ENCODE assay signal across 29 cellular contexts in the genomic region with DNA sequence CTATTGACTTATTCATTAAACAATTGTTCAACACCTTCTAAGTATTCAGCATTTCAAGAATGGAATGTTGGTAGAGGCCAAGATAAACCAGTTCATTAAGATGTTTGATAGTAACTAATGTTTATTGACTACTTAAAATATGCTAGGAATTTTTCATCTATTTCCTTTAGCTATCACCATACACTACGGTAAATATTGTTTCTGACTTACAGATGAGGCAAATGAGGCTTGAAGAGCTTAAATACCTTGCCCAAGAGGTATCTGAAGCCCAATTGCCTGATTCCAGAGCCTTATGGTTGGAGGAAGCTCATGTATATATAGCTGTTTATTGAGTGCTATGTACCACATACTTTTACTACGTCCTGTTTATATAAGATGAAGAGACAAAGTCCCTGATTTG.
DNase-seq lines count a peak whose midpoint lies in the region; ATAC-seq and TF ChIP-seq lines count a peak whose summit lies in the region.
"Had no signal": no experiment of that assay in that cellular context is flagged by ENCODE, and none has a peak within 500 bp of the region (broad histone marks: within the 10 kb centered on the region; RNA-seq: fewer than 3 reads in every experiment).

No MANE protein-coding gene starts in this region.

- no TSS peak for BruUV-seq in PC-3 (replicated peaks; lab: Mats Ljungman, UMichigan)

- H4K20me1 ChIP-seq in PC-3 (ENCODE audit: low read length) = no peaks in the 10 kb centered on the region
- H4K20me1 ChIP-seq: BLaER1 treated with 17β-estradiol and CSF1 and Interleukin-3, amounts not matched to agents 10 nM and 100 nM had no signal

- no peak overlapping the region for H2AFZ ChIP-seq in PC-3 (ENCODE audit: low read length)

- no peak overlapping the region for H3K9ac ChIP-seq in PC-3 (ENCODE audit: low read length)
- H3K9ac ChIP-seq: BLaER1 treated with 17β-estradiol and CSF1 and Interleukin-3, amounts not matched to agents 10 nM and 100 nM had no signal

- DNase-seq in EH (ENCODE audit: low read depth) (peak; percentile 45), PC-3 (peak; percentile 19), epithelial cell of esophagus (ENCODE audit: low read depth) (peak; percentile 5), pulmonary artery endothelial cell (ENCODE audit: low read depth, low spot score) (peak; percentile 71), T-cell (no peak), HPDE6-E6E7 (ENCODE audit: extremely low spot score) (no peak), NCI-H1930 (lab: John Stamatoyannopoulos, UW) (no peak)
- DNase-seq: ACHN; activated CD4-positive, alpha-beta T cell treated with anti-CD3 and anti-CD28 coated beads for 4 hours; activated naive CD4-positive, alpha-beta T cell treated with anti-CD3 and anti-CD28 coated beads, Interleukin-2, amount 10 ng/mL, durations not matched to agents 7 days and 5 days; amniotic stem cell; heart left ventricle; left colon; MM.1S; naive thymus-derived CD8-positive, alpha-beta T cell; NCI-H1417; NCI-H2081 treated with DMSO at 0.1 percent for 48 hours; NCI-H446 treated with DMSO at 0.1 percent for 48 hours; NK-92 treated with Interleukin-12 subunit alpha and Interleukin-12 subunit beta, amount 100 ng/mL, for 24 hours; occipital lobe; stimulated activated CD4-positive, alpha-beta T cell treated with anti-CD3 and anti-CD28 coated beads, Interleukin-4, amount 100 ng/mL, for 1 hour; stimulated activated naive B cell treated with anti-CD40 and anti-IgM and Interleukin-4, amounts not matched to agents 10 μg/mL and 1 μg/mL and 100 μg/mL, for 72 hours had no signal

- no peaks in the 10 kb centered on the region for H3K4me1 Mint-ChIP-seq in T-cell
- H3K4me1 Mint-ChIP-seq: activated naive CD4-positive, alpha-beta T cell treated with anti-CD3 and anti-CD28 coated beads, Interleukin-2, amount 10 ng/mL, durations not matched to agents 7 days and 5 days; central memory CD8-positive, alpha-beta T cell; naive thymus-derived CD8-positive, alpha-beta T cell; stimulated activated naive B cell treated with anti-CD40 and anti-IgM and Interleukin-4, amounts not matched to agents 10 μg/mL and 1 μg/mL and 100 μg/mL, for 72 hours had no signal

- CTCF ChIA-PET in PC-3 (lab: Charles Lee) = interaction anchor here (0.6 kb wide), 1 partner anchor 1155 kb away, joined by 3 read pairs; no protein-coding TSS in a partner anchor
- CTCF ChIA-PET in T-cell (lab: Charles Lee) = no interaction called here

- H3K4me2 ChIP-seq in PC-3 (ENCODE audit: low read length) = no peak overlapping the region
- H3K4me2 ChIP-seq: BLaER1 treated with 17β-estradiol and CSF1 and Interleukin-3, amounts not matched to agents 10 nM and 100 nM had no signal

- no peak overlapping the region for H3K4me3 Mint-ChIP-seq in T-cell
- H3K4me3 Mint-ChIP-seq: activated naive CD4-positive, alpha-beta T cell treated with anti-CD3 and anti-CD28 coated beads, Interleukin-2, amount 10 ng/mL, durations not matched to agents 7 days and 5 days; central memory CD8-positive, alpha-beta T cell; naive thymus-derived CD8-positive, alpha-beta T cell; stimulated activated naive B cell treated with anti-CD40 and anti-IgM and Interleukin-4, amounts not matched to agents 10 μg/mL and 1 μg/mL and 100 μg/mL, for 72 hours; T-helper 1 cell treated with Interleukin-12 subunit alpha and Interleukin-12 subunit beta and Interleukin-4 antibody, amounts not matched to agents 30 μg/mL and 1 μg/mL, for 36 hours had no signal

- intact Hi-C loops in PC-3 (cut with micrococcal nuclease) = no loop called here

- no peaks in the 10 kb centered on the region for H3K79me2 ChIP-seq in PC-3 (ENCODE audit: low read length)

- no peaks in the 10 kb centered on the region for H3K27me3 Mint-ChIP-seq in T-cell
- H3K27me3 Mint-ChIP-seq: activated naive CD4-positive, alpha-beta T cell treated with anti-CD3 and anti-CD28 coated beads, Interleukin-2, amount 10 ng/mL, durations not matched to agents 7 days and 5 days; central memory CD8-positive, alpha-beta T cell had no signal

- H3K27ac ChIP-seq in PC-3 (ENCODE audit: low read length) = no peak overlapping the region
- H3K27ac ChIP-seq: BLaER1 treated with 17β-estradiol and CSF1 and Interleukin-3, amounts not matched to agents 10 nM and 100 nM; heart left ventricle; right atrium auricular region; suprapubic skin had no signal

- H3K27ac Mint-ChIP-seq in T-cell = no peak overlapping the region
- H3K27ac Mint-ChIP-seq: activated naive CD4-positive, alpha-beta T cell treated with anti-CD3 and anti-CD28 coated beads, Interleukin-2, amount 10 ng/mL, durations not matched to agents 7 days and 5 days; naive thymus-derived CD8-positive, alpha-beta T cell; stimulated activated naive B cell treated with anti-CD40 and anti-IgM and Interleukin-4, amounts not matched to agents 10 μg/mL and 1 μg/mL and 100 μg/mL, for 72 hours; T-helper 1 cell treated with Interleukin-12 subunit alpha and Interleukin-12 subunit beta and Interleukin-4 antibody, amounts not matched to agents 30 μg/mL and 1 μg/mL, for 36 hours had no signal

- no peaks in the 10 kb centered on the region for H3K27me3 ChIP-seq in PC-3 (ENCODE audit: low read length)
- H3K27me3 ChIP-seq: BLaER1 treated with 17β-estradiol and CSF1 and Interleukin-3, amounts not matched to agents 10 nM and 100 nM; heart left ventricle; right atrium auricular region; suprapubic skin had no signal

- H3K4me3 ChIP-seq in PC-3 (ENCODE audit: low read length) (no peak overlapping the region), epithelial cell of esophagus (ENCODE audit: low read length) (no peak overlapping the region)
- H3K4me3 ChIP-seq: BLaER1 treated with 17β-estradiol and CSF1 and Interleukin-3, amounts not matched to agents 10 nM and 100 nM; heart left ventricle; K562; right atrium auricular region; suprapubic skin had no signal

- H3K4me1 ChIP-seq in PC-3 (ENCODE audit: insufficient read depth, low read length) = peaks cover 5% of the 10 kb centered on the region
- H3K4me1 ChIP-seq: BLaER1 treated with 17β-estradiol and CSF1 and Interleukin-3, amounts not matched to agents 10 nM and 100 nM; right atrium auricular region; suprapubic skin had no signal

- no peak; the same call in 1 of the 2 replicates for ATAC-seq in PC-3
- ATAC-seq in T-cell (replicated peaks in 1 of 4) = no peak
- ATAC-seq: HCT116; heart left ventricle; K562; left colon; naive thymus-derived CD8-positive, alpha-beta T cell; stimulated activated naive B cell treated with anti-CD40 and anti-IgM and Interleukin-4, amounts not matched to agents 10 μg/mL and 1 μg/mL and 100 μg/mL, for 72 hours had no signal

- no peaks in the 10 kb centered on the region for H3K36me3 Mint-ChIP-seq in T-cell
- H3K36me3 Mint-ChIP-seq: activated naive CD4-positive, alpha-beta T cell treated with anti-CD3 and anti-CD28 coated beads, Interleukin-2, amount 10 ng/mL, durations not matched to agents 7 days and 5 days had no signal

- no peaks in the 10 kb centered on the region for H3F3A ChIP-seq in PC-3 (ENCODE audit: low read length, unreplicated experiment)

- peaks cover 4 to 13% (median 9%) of the 10 kb centered on the region in 3 donors for H3K9me3 Mint-ChIP-seq in T-cell
- H3K9me3 Mint-ChIP-seq: T-helper 1 cell treated with Interleukin-12 subunit alpha and Interleukin-12 subunit beta and Interleukin-4 antibody, amounts not matched to agents 30 μg/mL and 1 μg/mL, for 36 hours had no signal

- no peaks in the 10 kb centered on the region for H3K9me3 ChIP-seq in PC-3 (ENCODE audit: low read length)
- H3K9me3 ChIP-seq: suprapubic skin had no signal

- TF ChIP-seq CTCF in PC-3 (conservative IDR thresholded peaks at IDR 0.05; ENCODE audit: low read depth, low read length) (no peak), epithelial cell of esophagus (IDR thresholded peaks at IDR 0.05; ENCODE audit: insufficient read depth, low read depth, low read length, missing control alignments) (no peak)

- POLR2A ChIA-PET in PC-3 (lab: Charles Lee; ENCODE audit: unreplicated experiment) = interaction anchor here (0.6 kb wide), 1 partner anchor 360 kb away, joined by 5 read pairs; no protein-coding TSS in a partner anchor
- POLR2A ChIA-PET in T-cell (lab: Charles Lee) = no interaction called here

- no peaks in the 10 kb centered on the region for H3K9me2 ChIP-seq in PC-3 (replicated peaks; ENCODE audit: low read length)

- H3K36me3 ChIP-seq in PC-3 (ENCODE audit: low read depth, low read length) = no peaks in the 10 kb centered on the region
- H3K36me3 ChIP-seq: BLaER1 treated with 17β-estradiol and CSF1 and Interleukin-3, amounts not matched to agents 10 nM and 100 nM; heart left ventricle; right atrium auricular region; suprapubic skin had no signal

Comparison
In these comparisons a context has a peak if more than half of its experiments do, and no peak if none do; other contexts are left out.
1. DNase-seq: peak in EH (single experiment), PC-3 (single experiment), epithelial cell of esophagus (single experiment) and pulmonary artery endothelial cell (single experiment); none in T-cell (0 of 34), HPDE6-E6E7 (single experiment) and NCI-H1930 (0 of 2).